10 cellular contexts compared by ENCODE assay signal in the genomic region with DNA sequence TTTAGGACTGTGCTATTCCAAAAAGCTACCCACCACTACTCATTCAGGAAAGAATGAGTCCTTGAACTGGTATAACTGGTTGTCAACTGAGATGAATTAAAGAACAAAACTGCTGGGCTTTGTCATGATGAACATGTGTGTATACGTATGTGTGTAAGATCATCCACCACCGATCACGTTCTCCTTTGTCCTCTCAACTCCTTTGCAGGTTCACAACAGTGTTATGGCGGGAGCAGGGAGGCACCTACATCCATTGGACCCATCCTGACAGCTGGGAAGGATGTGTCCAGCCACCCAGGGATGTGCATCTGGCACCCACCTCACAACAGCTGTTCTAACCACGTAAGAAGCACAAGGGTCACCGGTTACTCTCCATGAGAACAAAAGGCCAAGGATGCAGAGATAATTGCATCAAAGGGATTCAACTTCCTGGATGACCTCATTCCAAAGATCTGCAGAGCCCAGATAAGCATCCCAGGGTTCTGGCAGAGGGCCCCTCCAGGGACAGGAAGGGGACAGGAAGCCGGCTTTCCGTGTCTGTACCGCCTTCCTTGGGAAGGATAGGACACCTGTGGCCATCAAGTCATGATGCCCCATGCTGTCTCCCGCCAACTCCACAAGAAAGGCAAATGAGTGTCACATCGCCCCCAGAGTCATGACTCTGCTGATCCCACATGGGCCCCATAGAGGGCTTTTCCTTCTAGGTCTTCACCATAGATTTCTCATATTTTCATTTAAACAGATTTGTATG.
DNase-seq lines count a peak whose midpoint lies in the region; ATAC-seq and TF ChIP-seq lines count a peak whose summit lies in the region.
"Had no signal": no experiment of that assay in that cellular context is flagged by ENCODE, and none has a peak within 500 bp of the region (broad histone marks: within the 10 kb centered on the region; RNA-seq: fewer than 3 reads in every experiment).

No MANE protein-coding gene starts in this region.

- H3K4me3 ChIP-seq in epithelial cell of esophagus (ENCODE audit: low read length) = no peak overlapping the region

- no peak for TF ChIP-seq CTCF in epithelial cell of esophagus (IDR thresholded peaks at IDR 0.05; ENCODE audit: insufficient read depth, low read depth, low read length, missing control alignments)

- no peak for TF ChIP-seq POLR2A in erythroblast (IDR thresholded peaks at IDR 0.05; ENCODE audit: low read length)

- ATAC-seq in HG02623 (IDR thresholded peaks at IDR 0.05; ENCODE audit: unreplicated experiment) (no peak), GM21447 (IDR thresholded peaks at IDR 0.05; ENCODE audit: unreplicated experiment) (no peak)

- peak; percentile 40 for DNase-seq in DMS153 treated with DMSO at 0.1 percent for 48 hours (lab: John Stamatoyannopoulos, UW; ENCODE audit: unreplicated experiment)
- peak; percentile 67 for DNase-seq in NCI-H226
- DNase-seq in epithelial cell of esophagus (ENCODE audit: low read depth) = peak; percentile 94
- peak; percentile 67 to 95 for DNase-seq in lung microvascular endothelial cell (ENCODE audit: low read depth in 2 of 2)
- DNase-seq in erythroblast (lab: John Stamatoyannopoulos, UW) = no peak
- no peak for DNase-seq in NAMALWA (ENCODE audit: low spot score)
- DNase-seq: activated CD4-positive, alpha-beta T cell treated with anti-CD3 and anti-CD28 coated beads for 1 hour; NCI-H1694 had no signal

Comparison
In these comparisons a context has a peak if more than half of its experiments do, and no peak if none do; other contexts are left out.
1. DNase-seq: peak in DMS153 treated with DMSO at 0.1 percent for 48 hours (single experiment), NCI-H226 (single experiment), epithelial cell of esophagus (single experiment) and lung microvascular endothelial cell (2 of 2); none in erythroblast (0 of 2) and NAMALWA (single experiment).